ENCODE assay signal across 9 cellular contexts in the genomic region with DNA sequence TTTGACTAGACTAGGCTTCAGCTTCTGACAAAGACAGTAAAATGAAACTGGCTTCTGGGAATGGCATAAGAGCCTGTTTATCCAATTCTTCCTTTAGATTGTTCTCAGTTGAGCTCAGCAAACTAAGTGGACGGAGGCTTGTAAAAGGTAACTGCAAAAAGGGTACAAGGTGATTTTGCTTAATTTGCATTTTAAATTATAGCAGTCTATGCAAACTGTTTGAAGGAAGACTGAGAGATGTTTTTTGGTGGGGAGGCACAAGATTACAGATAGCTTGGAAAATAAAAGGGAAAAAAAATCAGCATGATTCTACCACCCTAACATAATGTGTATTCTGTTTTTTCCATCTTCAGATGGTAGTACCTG. TPM values are rescaled to one million over a fixed set of nuclear protein-coding genes. Genes with fewer than 3 reads are reported as not detected.
DNase-seq lines count a peak whose midpoint lies in the region; ATAC-seq and TF ChIP-seq lines count a peak whose summit lies in the region.
"Had no signal": no experiment of that assay in that cellular context is flagged by ENCODE, and none has a peak within 500 bp of the region (broad histone marks: within the 10 kb centered on the region; RNA-seq: fewer than 3 reads in every experiment).

No MANE protein-coding gene starts in this region.

- DNase-seq in activated naive CD4-positive, alpha-beta T cell treated with anti-CD3 and anti-CD28 coated beads, Interleukin-2, amount 10 ng/mL, durations not matched to agents 7 days and 5 days, result no peak
- no peak for DNase-seq in activated naive CD4-positive, alpha-beta T cell treated with Interleukin-2 at 50 U/mL for 16 hours
- DNase-seq in astrocyte of the spinal cord (ENCODE audit: low read depth, low spot score) (no peak), mesenchymal stem cell (no peak), type B pancreatic cell (ENCODE audit: extremely low spot score, unreplicated experiment) (no peak), NCI-H82 treated with DMSO at 0.1 percent for 48 hours (lab: John Stamatoyannopoulos, UW; ENCODE audit: unreplicated experiment) (no peak), anterior cingulate cortex (lab: John Stamatoyannopoulos, UW) (no peak)
- DNase-seq: NK-92 treated with Interleukin-12 subunit alpha and Interleukin-12 subunit beta, amount 100 ng/mL, for 24 hours had no signal

- no peaks in the 10 kb centered on the region for H3K9me3 ChIP-seq in mesenchymal stem cell (ENCODE audit: control insufficient read depth, low read length)

- no peak overlapping the region for H2BK12ac ChIP-seq in mesenchymal stem cell (ENCODE audit: low read length in 2 of 2)

- H3K27ac ChIP-seq in mesenchymal stem cell (ENCODE audit: low read length, poor library complexity, severe bottlenecking), result peak overlapping the region; percentile 27

- ATAC-seq in HG03095 (IDR thresholded peaks at IDR 0.05; ENCODE audit: unreplicated experiment), result no peak

- no peak overlapping the region for H3K14ac ChIP-seq in mesenchymal stem cell (ENCODE audit: low read length in 2 of 2)

- peaks cover 37% of the 10 kb centered on the region for H3K36me3 Mint-ChIP-seq in activated naive CD4-positive, alpha-beta T cell treated with anti-CD3 and anti-CD28 coated beads, Interleukin-2, amount 10 ng/mL, durations not matched to agents 7 days and 5 days
- peaks cover 14% of the 10 kb centered on the region for H3K36me3 Mint-ChIP-seq in type B pancreatic cell

- no peaks in the 10 kb centered on the region for H3K27me3 ChIP-seq in mesenchymal stem cell (ENCODE audit: control insufficient read depth in 1 of 2, insufficient read depth in 1 of 2, low read length in 2 of 2)

- H3K4ac ChIP-seq in mesenchymal stem cell (ENCODE audit: low read depth in 1 of 2, low read length in 2 of 2), result no peak overlapping the region

- peaks cover 31% of the 10 kb centered on the region for H3K79me1 ChIP-seq in mesenchymal stem cell (replicated peaks; ENCODE audit: low read length, poor library complexity, severe bottlenecking)

- H3K4me1 ChIP-seq in mesenchymal stem cell (ENCODE audit: control insufficient read depth, insufficient read depth, low read depth, low read length), result peaks cover 10% of the 10 kb centered on the region

- no peak overlapping the region for H4K91ac ChIP-seq in mesenchymal stem cell (ENCODE audit: low read length)

- H3K4me3 ChIP-seq in astrocyte of the spinal cord (ENCODE audit: low read depth, low read length) (peak overlapping the region; percentile 7), mesenchymal stem cell (ENCODE audit: insufficient read depth in 1 of 2, low read depth in 1 of 2, low read length in 2 of 2) (peak overlapping the region in 1 of 2 experiments; percentile 62)

- TF ChIP-seq CTCF in astrocyte of the spinal cord (IDR thresholded peaks at IDR 0.05; ENCODE audit: low read depth, low read length) (no peak), type B pancreatic cell (conservative IDR thresholded peaks at IDR 0.05) (no peak)

- peak overlapping the region; percentile 73 for H3K9ac ChIP-seq in mesenchymal stem cell (ENCODE audit: low read length)

- in situ Hi-C loops in astrocyte of the spinal cord (cut with HindIII; ENCODE audit: low sequenced_read_pairs), result no loop called here

- 80% methylated on average over 1 of the region's 1 CpG for WGBS in mesenchymal stem cell

- no peak overlapping the region for H2AK5ac ChIP-seq in mesenchymal stem cell (ENCODE audit: low read length, severe bottlenecking)

- no peak overlapping the region for H2BK15ac ChIP-seq in mesenchymal stem cell (ENCODE audit: low read depth, poor library complexity, severe bottlenecking)

- no peak overlapping the region for H2AFZ ChIP-seq in mesenchymal stem cell (ENCODE audit: low read depth, low read length)

- peaks cover 87% of the 10 kb centered on the region for H3K4me1 Mint-ChIP-seq in activated naive CD4-positive, alpha-beta T cell treated with anti-CD3 and anti-CD28 coated beads, Interleukin-2, amount 10 ng/mL, durations not matched to agents 7 days and 5 days
- H3K4me1 Mint-ChIP-seq in type B pancreatic cell (ENCODE audit: unreplicated experiment), result peaks cover 75% of the 10 kb centered on the region

- no peak overlapping the region for H2BK120ac ChIP-seq in mesenchymal stem cell (ENCODE audit: low read depth, low read length)

- H3K36me3 ChIP-seq in mesenchymal stem cell (ENCODE audit: control insufficient read depth in 1 of 2, insufficient read depth in 2 of 2, low read depth in 1 of 2, low read length in 2 of 2), result no peaks in the 10 kb centered on the region

- no peak overlapping the region for H3K23ac ChIP-seq in mesenchymal stem cell (ENCODE audit: low read length in 2 of 2)

- H4K8ac ChIP-seq in mesenchymal stem cell (ENCODE audit: low read length), result no peak overlapping the region

- H3K4me2 ChIP-seq in mesenchymal stem cell (ENCODE audit: low read length, poor library complexity, severe bottlenecking), result peak overlapping the region; percentile 18

- no peak overlapping the region for H3K18ac ChIP-seq in mesenchymal stem cell (ENCODE audit: low read depth in 1 of 2, low read length in 2 of 2)

- H3K27me3 Mint-ChIP-seq in activated naive CD4-positive, alpha-beta T cell treated with anti-CD3 and anti-CD28 coated beads, Interleukin-2, amount 10 ng/mL, durations not matched to agents 7 days and 5 days, result no peaks in the 10 kb centered on the region
- H3K27me3 Mint-ChIP-seq in type B pancreatic cell, result no peaks in the 10 kb centered on the region

- H3K9me3 Mint-ChIP-seq in activated naive CD4-positive, alpha-beta T cell treated with anti-CD3 and anti-CD28 coated beads, Interleukin-2, amount 10 ng/mL, durations not matched to agents 7 days and 5 days, result no peaks in the 10 kb centered on the region
- no peaks in the 10 kb centered on the region for H3K9me3 Mint-ChIP-seq in type B pancreatic cell

- no peak overlapping the region for H2BK5ac ChIP-seq in mesenchymal stem cell (ENCODE audit: low read depth, low read length, poor library complexity, severe bottlenecking)

- H3K4me3 Mint-ChIP-seq in activated naive CD4-positive, alpha-beta T cell treated with anti-CD3 and anti-CD28 coated beads, Interleukin-2, amount 10 ng/mL, durations not matched to agents 7 days and 5 days, result peak overlapping the region; percentile 99
- peak overlapping the region; percentile 70 for H3K4me3 Mint-ChIP-seq in type B pancreatic cell

- CTCF ChIA-PET in activated naive CD4-positive, alpha-beta T cell treated with anti-CD3 and anti-CD28 coated beads, Interleukin-2, amount 10 ng/mL, durations not matched to agents 7 days and 5 days (lab: Charles Lee), result interaction anchor here (0.6 to 2.2 kb wide), 9 partner anchors 9 to 110 kb away, joined by 3 to 8 read pairs (median 4); no protein-coding TSS in a partner anchor

- peak overlapping the region; percentile 99 for H3K27ac Mint-ChIP-seq in activated naive CD4-positive, alpha-beta T cell treated with anti-CD3 and anti-CD28 coated beads, Interleukin-2, amount 10 ng/mL, durations not matched to agents 7 days and 5 days
- peak overlapping the region; percentile 87 for H3K27ac Mint-ChIP-seq in type B pancreatic cell

RNA-seq across cellular contexts. Expression of gene SUSD6, which starts 5.0 kb away (rescaled TPM):
- 8.9 TPM for polyA plus RNA-seq in mesenchymal stem cell (2013, experiment 1 of 2)
- 9.1 TPM for polyA plus RNA-seq in mesenchymal stem cell (2013, experiment 2 of 2)
- 31.7 and 78.9 TPM in 2 replicates for total RNA-seq in type B pancreatic cell (ENCODE audit: low replicate concordance)

RNA-seq across cellular contexts. Expression of gene CCDC177, which starts 41.7 kb away (rescaled TPM):
- not detected for polyA plus RNA-seq in mesenchymal stem cell (2013, experiment 1 of 2)
- not detected for polyA plus RNA-seq in mesenchymal stem cell (2013, experiment 2 of 2)
- 0.21 and 3.4 TPM in 2 replicates for total RNA-seq in type B pancreatic cell (ENCODE audit: low replicate concordance)
